In genomic region chr9:129110740-129111142, GRCh38 we compare ENCODE assay signal across 1 cellular context.
TF ChIP-seq lines count a peak whose summit lies in the region.

CRAT (minus strand) TSS chr9:129110793; CDS start chr9:129110509, 284 bp downstream.

TF ChIP-seq in K562, 482 proteins besides CTCF, POLR2A, EP300 and RAD21 (continued from another document and continues in another):
- TF ChIP-seq TFAP4 (CRISPR knock-in tag; IDR thresholded peaks at IDR 0.05; ENCODE audit: borderline replicate concordance) = peak; percentile 83
- TF ChIP-seq ETV6 (IDR thresholded peaks at IDR 0.05; ENCODE audit: borderline replicate concordance in 1 of 2, low read depth in 2 of 2, low read length in 1 of 2) = no peak
- TF ChIP-seq ETV6 (CRISPR knock-in tag; IDR thresholded peaks at IDR 0.05; ENCODE audit: borderline replicate concordance) = no peak
- TF ChIP-seq ARHGAP35 (IDR thresholded peaks at IDR 0.05; ENCODE audit: partially characterized antibody) = no peak
- no peak for TF ChIP-seq JUND (IDR thresholded peaks at IDR 0.05; ENCODE audit: borderline replicate concordance, low read depth, low read length)
- peak; percentile 58; the same call in 1 of the 3 replicates for TF ChIP-seq JUND (tag; IDR thresholded peaks at IDR 0.05; ENCODE audit: borderline replicate concordance, low read depth, low read length)
- peak; percentile 50; the same call in 1 of the 2 replicates for TF ChIP-seq TEAD4 (IDR thresholded peaks at IDR 0.05; ENCODE audit: low read length)
- no peak for TF ChIP-seq TEAD4 (CRISPR knock-in tag; IDR thresholded peaks at IDR 0.05; ENCODE audit: borderline replicate concordance)
- TF ChIP-seq POLR2AphosphoS2 (IDR thresholded peaks at IDR 0.05; ENCODE audit: low read length) = peak; percentile 91
- TF ChIP-seq AFF4 (CRISPR knock-in tag; IDR thresholded peaks at IDR 0.05) = peak; percentile 77; the same call in 1 of the 2 replicates
- peak in 1 of 2 experiments; percentile 88 for TF ChIP-seq AFF1 (IDR thresholded peaks at IDR 0.05; ENCODE audit: low read depth in 1 of 2, partially characterized antibody in 2 of 2)
- TF ChIP-seq SFPQ (IDR thresholded peaks at IDR 0.05; ENCODE audit: low read depth, low read length) = no peak
- TF ChIP-seq ZNF507 (tag; conservative IDR thresholded peaks at IDR 0.05) = no peak
- peak; percentile 51 to 84; a peak in 2 of 4 replicates for TF ChIP-seq SIN3A (IDR thresholded peaks at IDR 0.05; ENCODE audit: borderline replicate concordance in 2 of 2, control insufficient read depth in 1 of 2, low read depth in 2 of 2, low read length in 2 of 2)
- TF ChIP-seq NR2C1 (IDR thresholded peaks at IDR 0.05) = peak; percentile 59; the same call in 1 of the 2 replicates
- peak; percentile 49; the same call in 1 of the 2 replicates for TF ChIP-seq NR2C1 (tag; IDR thresholded peaks at IDR 0.05)
- no peak for TF ChIP-seq TAF9B (IDR thresholded peaks at IDR 0.05; ENCODE audit: partially characterized antibody)
- peak in 1 of 2 experiments; percentile 44; a peak in 1 of 4 replicates for TF ChIP-seq MLLT1 (IDR thresholded peaks at IDR 0.05)
- TF ChIP-seq CGGBP1 (CRISPR knock-in tag; IDR thresholded peaks at IDR 0.05) = peak; percentile 73; the same call in 1 of the 2 replicates
- peak; percentile 68; the same call in 1 of the 2 replicates for TF ChIP-seq FOSL1 (tag; conservative IDR thresholded peaks at IDR 0.05)
- peak; percentile 39; the same call in 1 of the 2 replicates for TF ChIP-seq ZNF263 (CRISPR knock-in tag; IDR thresholded peaks at IDR 0.05; ENCODE audit: borderline replicate concordance)
- no peak for TF ChIP-seq L3MBTL2 (IDR thresholded peaks at IDR 0.05)
- no peak for TF ChIP-seq SRSF7 (optimal IDR thresholded peaks at IDR 0.05; ENCODE audit: low read depth, low read length)
- peak; percentile 3; the same call in 1 of the 2 replicates for TF ChIP-seq ZFX (CRISPR knock-in tag; IDR thresholded peaks at IDR 0.05)
- TF ChIP-seq HDAC1 (IDR thresholded peaks at IDR 0.05) = peak in 1 of 2 experiments; percentile 86; a peak in 2 of 4 replicates
- peak; percentile 75 to 80; a peak in 2 of 4 replicates for TF ChIP-seq MNT (conservative IDR thresholded peaks at IDR 0.05)
- TF ChIP-seq VEZF1 (CRISPR knock-in tag; IDR thresholded peaks at IDR 0.05) = peak; percentile 78; the same call in 1 of the 2 replicates
- peak; percentile 86 for TF ChIP-seq SP1 (CRISPR knock-in tag; IDR thresholded peaks at IDR 0.05)
- peak; percentile 51 for TF ChIP-seq MBD2 (IDR thresholded peaks at IDR 0.05; ENCODE audit: borderline replicate concordance, low read depth)
- TF ChIP-seq CHD1 (IDR thresholded peaks at IDR 0.05; ENCODE audit: low read length) = peak; percentile 99
- peak; percentile 66 for TF ChIP-seq PRDM10 (IDR thresholded peaks at IDR 0.05; ENCODE audit: partially characterized antibody)
- TF ChIP-seq MAFG (tag; conservative IDR thresholded peaks at IDR 0.05) = no peak
- peak; percentile 4 for TF ChIP-seq NFYB (IDR thresholded peaks at IDR 0.05; ENCODE audit: extremely low read depth, insufficient read length)
- TF ChIP-seq POLR2G (IDR thresholded peaks at IDR 0.05; ENCODE audit: low read depth, low read length) = 0 out of 2 replicates have a peak, but pooled peaks have one; percentile 5
- TF ChIP-seq ZNF780A (CRISPR knock-in tag; IDR thresholded peaks at IDR 0.05) = no peak
- no peak for TF ChIP-seq ZZZ3 (IDR thresholded peaks at IDR 0.05)
- peak; percentile 95 for TF ChIP-seq TAF7 (tag; IDR thresholded peaks at IDR 0.05)
- no peak for TF ChIP-seq GABPB2 (CRISPR knock-in tag; conservative IDR thresholded peaks at IDR 0.05)
- TF ChIP-seq HDAC2 (IDR thresholded peaks at IDR 0.05) = peak; percentile 58; the same call in 1 of the 2 replicates
